24 cellular contexts compared by ENCODE assay signal in the genomic region with DNA sequence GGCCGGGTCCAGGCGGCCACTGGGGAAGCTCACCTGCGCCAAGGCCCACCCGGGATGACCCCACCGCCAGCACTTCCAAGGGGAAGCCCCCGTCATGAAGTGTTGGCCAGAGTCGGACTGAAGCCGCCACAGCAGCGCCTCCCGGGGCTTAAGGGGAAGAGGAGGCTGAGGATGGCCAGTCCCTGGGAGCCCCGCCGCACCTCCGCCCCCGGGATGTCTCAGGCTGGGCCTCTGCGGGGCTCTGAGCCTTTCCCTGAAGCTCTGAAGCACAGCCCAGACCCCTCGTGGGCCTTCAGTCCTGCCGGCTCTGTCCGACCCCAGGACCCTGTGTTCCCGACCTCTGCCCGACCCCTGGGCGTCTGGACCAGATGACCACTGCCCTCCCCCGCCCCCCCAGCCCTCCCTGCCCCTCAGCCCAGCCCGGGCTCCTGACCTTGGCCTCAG. TPM values are rescaled to one million over a fixed set of nuclear protein-coding genes. Genes with fewer than 3 reads are reported as not detected.
DNase-seq lines count a peak whose midpoint lies in the region; ATAC-seq, FAIRE-seq and TF ChIP-seq lines count a peak whose summit lies in the region.
"Had no signal": no experiment of that assay in that cellular context is flagged by ENCODE, and none has a peak within 500 bp of the region (broad histone marks: within the 10 kb centered on the region; RNA-seq: fewer than 3 reads in every experiment).

No MANE protein-coding gene starts in this region.

- no peak for FAIRE-seq in HepG2 (lab: Jason Lieb, UNC)
- FAIRE-seq: A549, H1, HTR-8/SVneo had no signal

- TF ChIP-seq EP300 in HepG2 (IDR thresholded peaks at IDR 0.05; ENCODE audit: low read depth in 2 of 2, low read length in 2 of 2) (no peak), HepG2 (CRISPR knock-in tag; IDR thresholded peaks at IDR 0.05; ENCODE audit: borderline replicate concordance) (no peak)

- peaks cover 3% of the 10 kb centered on the region; the same call in 2 of the 3 replicates for H3K4me1 Mint-ChIP-seq in GM23338

- TF ChIP-seq POLR2A in HepG2 (IDR thresholded peaks at IDR 0.05; ENCODE audit: insufficient read depth in 1 of 2, low read depth in 2 of 2, low read length in 2 of 2) (no peak), spleen (IDR thresholded peaks at IDR 0.05) (no peak)

- H3K9me3 Mint-ChIP-seq in GM23338, result peaks cover 2% of the 10 kb centered on the region; the same call in 1 of the 3 replicates

- H3K4me1 ChIP-seq in left ventricle myocardium inferior, result no peaks in the 10 kb centered on the region
- H3K4me1 ChIP-seq in GM23338 (ENCODE audit: insufficient read depth), result 0 out of 2 replicates have a peak, but pooled peaks cover 5% of the 10 kb centered on the region
- H3K4me1 ChIP-seq in HepG2 (ENCODE audit: insufficient read depth, low read length), result peaks cover 20% of the 10 kb centered on the region
- H3K4me1 ChIP-seq in spleen, result peaks cover 0 to 27% (median 3%) of the 10 kb centered on the region in 6 donors
- H3K4me1 ChIP-seq: Peyer's patch had no signal

- DNase-seq in left ventricle myocardium superior, result peak; percentile 22
- DNase-seq in left ventricle myocardium inferior, result no peak
- no peak for DNase-seq in GM23338 (ENCODE audit: low spot score)
- no peak for DNase-seq in HepG2 (ENCODE audit: low spot score)
- DNase-seq in spleen, result peak; percentile 56
- no peak for DNase-seq in COLO829 (ENCODE audit: low spot score)
- DNase-seq in KBM-7, result no peak
- DNase-seq: Calu3, DMS53, EL, GF-D8, IMR-90, MV-4-11, NCI-H2081, NCI-H2171, NCI-H345, NCI-H524 treated with DMSO at 0.1 percent for 48 hours, Peyer's patch had no signal

- no peak overlapping the region for H3K9ac ChIP-seq in HepG2 (ENCODE audit: insufficient read depth, low read depth, low read length)

- BruUV-seq in HepG2 (replicated peaks; lab: Mats Ljungman, UMichigan), result no TSS peak

- no peaks in the 10 kb centered on the region for H3K36me3 ChIP-seq in left ventricle myocardium inferior
- H3K36me3 ChIP-seq in GM23338 (ENCODE audit: insufficient read depth), result no peaks in the 10 kb centered on the region
- no peaks in the 10 kb centered on the region for H3K36me3 ChIP-seq in HepG2 (replicated peaks in 1 of 2; ENCODE audit: control insufficient read depth in 1 of 2, insufficient read depth in 2 of 2, low read length in 2 of 2)
- no peaks in the 10 kb centered on the region for H3K36me3 ChIP-seq in spleen
- H3K36me3 ChIP-seq: Peyer's patch had no signal

- no peaks in the 10 kb centered on the region for H3K36me3 Mint-ChIP-seq in GM23338 (ENCODE audit: low read depth)
- H3K36me3 Mint-ChIP-seq: CD8-positive, alpha-beta T cell had no signal

- H4K20me1 ChIP-seq in GM23338 (replicated peaks; ENCODE audit: insufficient read depth) (no peaks in the 10 kb centered on the region), HepG2 (ENCODE audit: insufficient read depth, low read length) (no peaks in the 10 kb centered on the region)

- H2AFZ ChIP-seq in GM23338, result no peak overlapping the region
- H2AFZ ChIP-seq in HepG2 (ENCODE audit: low read length), result no peak overlapping the region

- no peak for TF ChIP-seq RAD21 in HepG2 (CRISPR knock-in tag; IDR thresholded peaks at IDR 0.05)

- peaks cover 3% of the 10 kb centered on the region for H3K27me3 Mint-ChIP-seq in GM23338 (ENCODE audit: insufficient read depth, low read depth, poor library complexity)

- ATAC-seq in left ventricle myocardium superior, result no peak
- peak; percentile 8; the same call in 2 of the 3 replicates for ATAC-seq in GM23338
- ATAC-seq in HepG2, result no peak
- ATAC-seq: A549; CD8-positive, alpha-beta T cell; HCT116 had no signal

- in situ Hi-C loops in HepG2 (cut with HindIII; ENCODE audit: extremely low pct_ligation_motif_present, low pct_unique_long_range_greater_than_20kb) (no loop called here), KBM-7 (cut with MboI; ENCODE audit: low pct_unique_long_range_greater_than_20kb, low sequenced_read_pairs) (no loop called here)

- no peaks in the 10 kb centered on the region for H3F3A ChIP-seq in GM23338 (replicated peaks; ENCODE audit: low read depth)

- WGBS in HepG2 (ENCODE audit: low lambda C conversion rate), result 80% methylated on average over 1 of the region's 23 CpGs
- 71 to 93% (median 79%) methylated on average over 5 to 23 of the region's 23 CpGs for WGBS in spleen, 5 donors

- H3K27ac ChIP-seq in left ventricle myocardium inferior (replicated peaks), result no peak overlapping the region
- H3K27ac ChIP-seq in GM23338 (ENCODE audit: low read depth), result no peak overlapping the region
- no peak overlapping the region for H3K27ac ChIP-seq in HepG2 (ENCODE audit: extremely low read length, insufficient read depth, low read length)
- H3K27ac ChIP-seq in spleen, result no peak overlapping the region
- H3K27ac ChIP-seq: A549, Peyer's patch had no signal

- no peak overlapping the region for H3K27ac Mint-ChIP-seq in GM23338
- H3K27ac Mint-ChIP-seq: B cell; CD8-positive, alpha-beta T cell had no signal

- POLR2A ChIA-PET in HepG2 (lab: Yijun Ruan, JAX), result no interaction called here

- H3K9me3 ChIP-seq in left ventricle myocardium inferior (replicated peaks) (no peaks in the 10 kb centered on the region), HepG2 (ENCODE audit: low read length) (no peaks in the 10 kb centered on the region), spleen (no peaks in the 10 kb centered on the region)
- H3K9me3 ChIP-seq: A549, Peyer's patch had no signal

- intact Hi-C loops in left ventricle myocardium superior (cut with micrococcal nuclease), result no loop called here
- intact Hi-C loops in left ventricle myocardium inferior (cut with micrococcal nuclease), result no loop called here
- intact Hi-C loops in HepG2 (cut with micrococcal nuclease; ENCODE audit: unreplicated experiment), result no loop called here
- intact Hi-C loops in spleen (cut with DNase I; ENCODE audit: low total_unique reads), result no loop called here

- no peaks in the 10 kb centered on the region for H3K9me2 ChIP-seq in GM23338 (ENCODE audit: insufficient read depth)

- no peak overlapping the region for H3K4me3 Mint-ChIP-seq in GM23338
- H3K4me3 Mint-ChIP-seq: B cell; CD8-positive, alpha-beta T cell had no signal

- CTCF ChIA-PET in HepG2 (lab: Yijun Ruan, JAX; ENCODE audit: low intra/inter-chr PET ratio, low total read pairs), result no interaction called here

- no peak overlapping the region for H3K4me2 ChIP-seq in GM23338
- H3K4me2 ChIP-seq in HepG2 (ENCODE audit: low read depth, low read length), result no peak overlapping the region
- H3K4me2 ChIP-seq: A549 had no signal

- H3K4me3 ChIP-seq in left ventricle myocardium inferior (no peak overlapping the region), GM23338 (no peak overlapping the region), HepG2 (replicated peaks in 1 of 3; ENCODE audit: insufficient read depth in 1 of 3, low read depth in 2 of 3, low read length in 3 of 3) (no peak overlapping the region), spleen (no peak overlapping the region)
- H3K4me3 ChIP-seq: A549, Peyer's patch had no signal

- H3K79me2 ChIP-seq in GM23338 (replicated peaks; ENCODE audit: insufficient read depth), result no peaks in the 10 kb centered on the region
- H3K79me2 ChIP-seq in HepG2 (ENCODE audit: insufficient read depth, low read length), result no peaks in the 10 kb centered on the region

- no peak for TF ChIP-seq CTCF in left ventricle myocardium inferior (IDR thresholded peaks at IDR 0.05; ENCODE audit: borderline replicate concordance)
- TF ChIP-seq CTCF in GM23338 (conservative IDR thresholded peaks at IDR 0.05; ENCODE audit: low read depth in 2 of 2), result no peak
- no peak for TF ChIP-seq CTCF in HepG2 (CRISPR knock-in tag; IDR thresholded peaks at IDR 0.05)
- no peak for TF ChIP-seq CTCF in spleen (IDR thresholded peaks at IDR 0.05 in 8 of 11, conservative IDR thresholded peaks at IDR 0.05 in 3 of 11)

- H3K27me3 ChIP-seq in left ventricle myocardium inferior (ENCODE audit: low read depth), result peaks cover 100% of the 10 kb centered on the region
- no peaks in the 10 kb centered on the region for H3K27me3 ChIP-seq in GM23338 (ENCODE audit: insufficient read depth)
- peaks cover 35 to 91% of the 10 kb centered on the region in 2 experiments for H3K27me3 ChIP-seq in HepG2 (ENCODE audit: control insufficient read depth in 1 of 2, insufficient read depth in 2 of 2, low read length in 2 of 2)
- peaks cover 0 to 75% (median 9%) of the 10 kb centered on the region in 7 donors for H3K27me3 ChIP-seq in spleen (replicated peaks in 1 of 7)

TF ChIP-seq in GM23338, 12 proteins besides CTCF, POLR2A, EP300 and RAD21 (continues in another document):
- no peak for TF ChIP-seq JUNB (IDR thresholded peaks at IDR 0.05; ENCODE audit: unreplicated experiment)

RNA-seq across cellular contexts. Expression of gene ACSF3, which starts 42.8 kb away (rescaled TPM):
- 22.5 TPM for total RNA-seq in left ventricle myocardium superior
- 16.7 TPM for total RNA-seq in left ventricle myocardium inferior
- 22.8 and 23.1 TPM in 2 replicates for total RNA-seq in GM23338 (2014; rRNA removed; shearing (Covaris generic))
- 11.3 and 12.8 TPM in 2 replicates for polyA plus RNA-seq in GM23338 (2016; fragmentation: Nextera tagmentation; extraction: Ambion mirVana)
- 23.5 and 30.6 TPM in 2 replicates for total RNA-seq in HepG2 (2016; rRNA removed; fragmentation: Illumina TruSeq; extraction: Trizol)
- total RNA-seq in HepG2 (2016; cell fraction: cytosol; rRNA removed; fragmentation: Illumina TruSeq; extraction: Trizol; ENCODE audit: low read depth), result 13.8 and 14.5 TPM in 2 replicates
- 22.1 and 29.1 TPM in 2 replicates for total RNA-seq in HepG2 (2016; cell fraction: insoluble cytoplasmic fraction; rRNA removed; fragmentation: Illumina TruSeq; extraction: Trizol)
- 23.0 and 24.3 TPM in 2 replicates for total RNA-seq in HepG2 (2016; cell fraction: membrane; rRNA removed; fragmentation: Illumina TruSeq; extraction: Trizol)
- total RNA-seq in HepG2 (2016; cell fraction: nucleus; rRNA removed; fragmentation: Illumina TruSeq; extraction: Trizol), result 19.3 and 21.6 TPM in 2 replicates
- polyA plus RNA-seq in HepG2 (2011; rRNA removed), result 14.9 and 16.5 TPM in 2 replicates
- 11.3 and 15.5 TPM in 2 replicates for polyA plus RNA-seq in HepG2 (2011; cell fraction: cytosol; rRNA removed)
- 31.3 and 34.0 TPM in 2 replicates for polyA plus RNA-seq in HepG2 (2011; cell fraction: nucleus; rRNA removed)
- 16.6 and 17.2 TPM in 2 replicates for polyA plus RNA-seq in HepG2 (2012)
- polyA plus RNA-seq in HepG2 (2016; cell fraction: cytosol; fragmentation: Illumina TruSeq; extraction: Trizol; ENCODE audit: low read depth), result 6.9 and 9.7 TPM in 2 replicates
- polyA plus RNA-seq in HepG2 (2016; cell fraction: insoluble cytoplasmic fraction; fragmentation: Illumina TruSeq; extraction: Trizol; ENCODE audit: low read depth), result 21.8 and 22.0 TPM in 2 replicates
- 11.2 and 13.0 TPM in 2 replicates for polyA plus RNA-seq in HepG2 (2016; cell fraction: membrane; fragmentation: Illumina TruSeq; extraction: Trizol; ENCODE audit: low read depth)
- polyA plus RNA-seq in HepG2 (2016; cell fraction: nucleus; fragmentation: Illumina TruSeq; extraction: Trizol; ENCODE audit: insufficient read depth, low read depth), result 37.2 and 38.9 TPM in 2 replicates
- polyA minus RNA-seq in HepG2 (2011; rRNA and poly(A)+ RNA removed; ENCODE audit: low replicate concordance), result 46.7 and 47.0 TPM in 2 replicates
- 22.4 and 32.0 TPM in 2 replicates for polyA minus RNA-seq in HepG2 (2011; cell fraction: cytosol; rRNA and poly(A)+ RNA removed)
- 35.9 and 36.8 TPM in 2 replicates for polyA minus RNA-seq in HepG2 (2011; cell fraction: nucleus; rRNA and poly(A)+ RNA removed)
- 10 to 100 TPM; 39.9 to 68.1 (median 50.0) TPM for total RNA-seq in spleen
- 10 to 100 TPM; 35.4 to 50.2 (median 45.9) TPM for polyA plus RNA-seq in spleen

Comparison
In these comparisons a context has a peak if more than half of its experiments do, and no peak if none do; other contexts are left out.
1. DNase-seq: peak in left ventricle myocardium superior (single experiment) and spleen (single experiment); none in left ventricle myocardium inferior (single experiment), GM23338 (single experiment), HepG2 (single experiment), COLO829 (single experiment) and KBM-7 (single experiment).